9 cellular contexts compared by ENCODE assay signal in genomic region chr1:37764888-37765441, GRCh38. TPM values are rescaled to one million over a fixed set of nuclear protein-coding genes. Genes with fewer than 3 reads are reported as not detected.
DNase-seq lines count a peak whose midpoint lies in the region; ATAC-seq and TF ChIP-seq lines count a peak whose summit lies in the region.
"Had no signal": no experiment of that assay in that cellular context is flagged by ENCODE, and none has a peak within 500 bp of the region (broad histone marks: within the 10 kb centered on the region; RNA-seq: fewer than 3 reads in every experiment).

EPHA10 (minus strand) TSS chr1:37765120; CDS start chr1:37765066, 54 bp downstream.

- peaks cover 69% of the 10 kb centered on the region for H3K27me3 Mint-ChIP-seq in CD8-positive, alpha-beta T cell (ENCODE audit: low read depth)
- peaks cover 55% of the 10 kb centered on the region for H3K27me3 Mint-ChIP-seq in T-helper 2 cell treated with Interferon-gamma antibody and Interleukin-4, amounts not matched to agents 5 μg/mL and 100 μg/mL, for 36 hours (ENCODE audit: low read depth)

- peaks cover 29% of the 10 kb centered on the region for H3K27me3 ChIP-seq in CD8-positive, alpha-beta T cell (ENCODE audit: insufficient read depth, low read length)
- peaks cover 27% of the 10 kb centered on the region for H3K27me3 ChIP-seq in Panc1 (ENCODE audit: control insufficient read depth, insufficient read depth, low read length)
- peaks cover 5 to 84% of the 10 kb centered on the region in 2 donors for H3K27me3 ChIP-seq in breast epithelium

- ATAC-seq in CD8-positive, alpha-beta T cell: no peak
- ATAC-seq in Panc1: peak; percentile 12; the same call in 1 of the 2 replicates
- ATAC-seq in HG03280 (IDR thresholded peaks at IDR 0.05; ENCODE audit: unreplicated experiment): no peak

- H3K9me3 Mint-ChIP-seq in CD8-positive, alpha-beta T cell: no peaks in the 10 kb centered on the region
- H3K9me3 Mint-ChIP-seq in T-helper 2 cell treated with Interferon-gamma antibody and Interleukin-4, amounts not matched to agents 5 μg/mL and 100 μg/mL, for 36 hours: no peaks in the 10 kb centered on the region

- no peak within 1 kb of the TSS for H3K27ac ChIP-seq in CD8-positive, alpha-beta T cell (ENCODE audit: low read depth, low read length)
- no peak within 1 kb of the TSS for H3K27ac ChIP-seq in Panc1 (ENCODE audit: low read length)
- no peak within 1 kb of the TSS for H3K27ac ChIP-seq in breast epithelium
- H3K27ac ChIP-seq: left lung had no signal

- CTCF ChIA-PET in CD8-positive, alpha-beta T cell (lab: Charles Lee): no interaction called here
- CTCF ChIA-PET in Panc1 (lab: Charles Lee): interaction anchor here (0.7 kb wide), 1 partner anchor 11 kb away, joined by 8 read pairs; no protein-coding TSS in a partner anchor

- intact Hi-C loops in CD8-positive, alpha-beta T cell (cut with DNase I, micrococcal nuclease): no loop called here
- intact Hi-C loops in Panc1 (cut with micrococcal nuclease; ENCODE audit: unreplicated experiment): no loop called here
- intact Hi-C loops in breast epithelium (cut with DNase I; ENCODE audit: low total_unique reads): no loop called here

- no peak for TF ChIP-seq POLR2A in breast epithelium (IDR thresholded peaks at IDR 0.05)

- no peak within 1 kb of the TSS for H3K4me3 ChIP-seq in CD8-positive, alpha-beta T cell (ENCODE audit: low read depth, low read length)
- H3K4me3 ChIP-seq in Panc1 (ENCODE audit: low read depth in 2 of 2, low read length in 2 of 2) (peak within 1 kb of the TSS; percentile 39 to 54), breast epithelium (peak within 1 kb of the TSS in 1 of 3 donors; percentile 5)
- H3K4me3 ChIP-seq: left lung had no signal

- no TSS peak for BruUV-seq in Panc1 (replicated peaks; lab: Mats Ljungman, UMichigan)

- no peak for DNase-seq in CD8-positive, alpha-beta T cell
- DNase-seq in NCI-H1105 (lab: John Stamatoyannopoulos, UW) (peak; percentile 85), Panc1 (ENCODE audit: low read depth, low spot score) (no peak), iPS-NIHi11 (ENCODE audit: low spot score) (peak; percentile 78), DMS153 treated with DMSO at 0.1 percent for 48 hours (lab: John Stamatoyannopoulos, UW; ENCODE audit: unreplicated experiment) (no peak), breast epithelium (ENCODE audit: low spot score in 2 of 2) (no peak)
- DNase-seq in T-helper 2 cell treated with Interferon-gamma antibody and Interleukin-4, amounts not matched to agents 5 μg/mL and 100 μg/mL, for 36 hours (ENCODE audit: low spot score): no peak

- H3K4me3 Mint-ChIP-seq in CD8-positive, alpha-beta T cell: peak within 1 kb of the TSS; percentile 18
- no peak within 1 kb of the TSS for H3K4me3 Mint-ChIP-seq in T-helper 2 cell treated with Interferon-gamma antibody and Interleukin-4, amounts not matched to agents 5 μg/mL and 100 μg/mL, for 36 hours

- no peaks in the 10 kb centered on the region for H3K36me3 ChIP-seq in CD8-positive, alpha-beta T cell (ENCODE audit: insufficient read depth, low read length)
- no peaks in the 10 kb centered on the region for H3K36me3 ChIP-seq in Panc1 (ENCODE audit: control insufficient read depth, insufficient read depth, low read length)
- H3K36me3 ChIP-seq in breast epithelium: no peaks in the 10 kb centered on the region
- H3K36me3 ChIP-seq: left lung had no signal

- H3K4me1 Mint-ChIP-seq in CD8-positive, alpha-beta T cell (ENCODE audit: low read depth): peaks cover 11% of the 10 kb centered on the region
- peaks cover 4% of the 10 kb centered on the region for H3K4me1 Mint-ChIP-seq in T-helper 2 cell treated with Interferon-gamma antibody and Interleukin-4, amounts not matched to agents 5 μg/mL and 100 μg/mL, for 36 hours (ENCODE audit: low read depth)

- H3K4me1 ChIP-seq in CD8-positive, alpha-beta T cell (ENCODE audit: insufficient read depth, low read length): no peaks in the 10 kb centered on the region
- peaks cover 10% of the 10 kb centered on the region; the same call in 1 of the 2 replicates for H3K4me1 ChIP-seq in Panc1 (ENCODE audit: control insufficient read depth, insufficient read depth, low read length)
- H3K4me1 ChIP-seq in breast epithelium: no peaks in the 10 kb centered on the region
- H3K4me1 ChIP-seq: left lung had no signal

- H3K9me3 ChIP-seq in CD8-positive, alpha-beta T cell (ENCODE audit: low read length): no peaks in the 10 kb centered on the region
- H3K9me3 ChIP-seq in Panc1 (ENCODE audit: control insufficient read depth, insufficient read depth, low read depth, low read length): no peaks in the 10 kb centered on the region
- peaks cover 0 to 4% of the 10 kb centered on the region in 2 donors for H3K9me3 ChIP-seq in breast epithelium
- H3K9me3 ChIP-seq: left lung had no signal

- no peak for TF ChIP-seq CTCF in CD8-positive, alpha-beta T cell (IDR thresholded peaks at IDR 0.05)
- TF ChIP-seq CTCF in Panc1 (IDR thresholded peaks at IDR 0.05): no peak
- no peak for TF ChIP-seq CTCF in breast epithelium (IDR thresholded peaks at IDR 0.05)

- no peak within 1 kb of the TSS for H3K27ac Mint-ChIP-seq in CD8-positive, alpha-beta T cell
- H3K27ac Mint-ChIP-seq in T-helper 2 cell treated with Interferon-gamma antibody and Interleukin-4, amounts not matched to agents 5 μg/mL and 100 μg/mL, for 36 hours: no peak within 1 kb of the TSS

- in situ Hi-C loops in Panc1 (cut with HindIII; ENCODE audit: low pct_unique_long_range_greater_than_20kb, low sequenced_read_pairs): no loop called here

- no peaks in the 10 kb centered on the region for H3K36me3 Mint-ChIP-seq in CD8-positive, alpha-beta T cell
- no peaks in the 10 kb centered on the region for H3K36me3 Mint-ChIP-seq in T-helper 2 cell treated with Interferon-gamma antibody and Interleukin-4, amounts not matched to agents 5 μg/mL and 100 μg/mL, for 36 hours (ENCODE audit: low read depth)

- POLR2A ChIA-PET in CD8-positive, alpha-beta T cell (lab: Charles Lee): no interaction called here
- POLR2A ChIA-PET in Panc1 (lab: Charles Lee): interaction anchor here (0.6 kb wide), 1 partner anchor 1250 kb away, joined by 3 read pairs; no protein-coding TSS in a partner anchor

RNA-seq across cellular contexts. Expression of gene EPHA10, which starts in this region (rescaled TPM):
- total RNA-seq in CD8-positive, alpha-beta T cell: not detected
- total RNA-seq in Panc1 (2021; ENCODE audit: unreplicated experiment): 2.8 TPM
- 2.3 TPM for polyA plus RNA-seq in Panc1 (2012; ENCODE audit: insufficient read length)
- 1 to 10 TPM in 1 of 3 donors, under 1 TPM in 1, not detected in 1; 0.73 to 2.6 TPM for total RNA-seq in breast epithelium

Comparison
In these comparisons a context has a peak if more than half of its experiments do, and no peak if none do; other contexts are left out.
1. DNase-seq: peak in NCI-H1105 (single experiment) and iPS-NIHi11 (single experiment); none in CD8-positive, alpha-beta T cell (0 of 7), Panc1 (single experiment), DMS153 treated with DMSO at 0.1 percent for 48 hours (single experiment), breast epithelium (0 of 2) and T-helper 2 cell treated with Interferon-gamma antibody and Interleukin-4, amounts not matched to agents 5 μg/mL and 100 μg/mL, for 36 hours (single experiment).